In genomic region chr1:111595807-111596206, GRCh38 we compare ENCODE assay signal across 17 cellular contexts. TPM values are rescaled to one million over a fixed set of nuclear protein-coding genes. Genes with fewer than 3 reads are reported as not detected.
A peak's percentile ranks its signal among the peaks of the same experiment; 100 is the strongest.
DNase-seq lines count a peak whose midpoint lies in the region; ATAC-seq and TF ChIP-seq lines count a peak whose summit lies in the region.
"Had no signal": no experiment of that assay in that cellular context is flagged by ENCODE, and none has a peak within 500 bp of the region (broad histone marks: within the 10 kb centered on the region; RNA-seq: fewer than 3 reads in every experiment).

No MANE protein-coding gene starts in this region.

- no peak for ATAC-seq in T-cell (replicated peaks in 1 of 4)
- ATAC-seq in stimulated activated memory B cell treated with anti-CD40 and anti-IgM and Interleukin-4, amounts not matched to agents 10 μg/mL and 1 μg/mL and 100 μg/mL, for 72 hours, result no peak
- ATAC-seq: K562 had no signal

- in situ Hi-C loops in GM13977 (cut with MboI; ENCODE audit: low pct_unique_long_range_greater_than_20kb, low sequenced_read_pairs, unreplicated experiment), result no loop called here

- peaks cover 14% of the 10 kb centered on the region for H3K36me3 Mint-ChIP-seq in activated CD4-positive, alpha-beta T cell treated with anti-CD3 and anti-CD28 coated beads, Interleukin-2, amount 10 ng/mL, durations not matched to agents 24 days and 14 days (ENCODE audit: low read depth)
- H3K36me3 Mint-ChIP-seq in T-cell (no peaks in the 10 kb centered on the region), immature natural killer cell (peaks cover 0 to 3% (median 0%) of the 10 kb centered on the region in 3 donors)
- peaks cover 20% of the 10 kb centered on the region for H3K36me3 Mint-ChIP-seq in stimulated activated memory B cell treated with anti-CD40 and anti-IgM and Interleukin-4, amounts not matched to agents 10 μg/mL and 1 μg/mL and 100 μg/mL, for 72 hours

- peaks cover 91% of the 10 kb centered on the region for H3K4me1 Mint-ChIP-seq in activated CD4-positive, alpha-beta T cell treated with anti-CD3 and anti-CD28 coated beads, Interleukin-2, amount 10 ng/mL, durations not matched to agents 24 days and 14 days
- peaks cover 87 to 89% (median 89%) of the 10 kb centered on the region in 3 donors for H3K4me1 Mint-ChIP-seq in T-cell
- H3K4me1 Mint-ChIP-seq in immature natural killer cell, result peaks cover 86 to 93% of the 10 kb centered on the region in 2 donors
- H3K4me1 Mint-ChIP-seq in stimulated activated memory B cell treated with anti-CD40 and anti-IgM and Interleukin-4, amounts not matched to agents 10 μg/mL and 1 μg/mL and 100 μg/mL, for 72 hours, result peaks cover 85% of the 10 kb centered on the region

- H3K27ac Mint-ChIP-seq in activated CD4-positive, alpha-beta T cell treated with anti-CD3 and anti-CD28 coated beads, Interleukin-2, amount 10 ng/mL, durations not matched to agents 24 days and 14 days, result peak overlapping the region; percentile 75
- H3K27ac Mint-ChIP-seq in T-cell (peak overlapping the region; percentile 88 to 94), immature natural killer cell (peak overlapping the region; percentile 82 to 95 (median 92))
- peak overlapping the region; percentile 95 for H3K27ac Mint-ChIP-seq in stimulated activated memory B cell treated with anti-CD40 and anti-IgM and Interleukin-4, amounts not matched to agents 10 μg/mL and 1 μg/mL and 100 μg/mL, for 72 hours

- CTCF ChIA-PET in T-cell (lab: Charles Lee), result interaction anchor here in 1 of 2 donors (1.1 to 1.7 kb wide), 2 partner anchors 20 to 88 kb away, joined by 3 to 5 read pairs; no protein-coding TSS in a partner anchor

- H3K9me3 Mint-ChIP-seq in activated CD4-positive, alpha-beta T cell treated with anti-CD3 and anti-CD28 coated beads, Interleukin-2, amount 10 ng/mL, durations not matched to agents 24 days and 14 days, result peaks cover 12% of the 10 kb centered on the region
- H3K9me3 Mint-ChIP-seq in T-cell (no peaks in the 10 kb centered on the region), immature natural killer cell (no peaks in the 10 kb centered on the region)
- peaks cover 3% of the 10 kb centered on the region for H3K9me3 Mint-ChIP-seq in stimulated activated memory B cell treated with anti-CD40 and anti-IgM and Interleukin-4, amounts not matched to agents 10 μg/mL and 1 μg/mL and 100 μg/mL, for 72 hours
- H3K9me3 Mint-ChIP-seq: T-helper 1 cell treated with Interleukin-12 subunit alpha and Interleukin-12 subunit beta and Interleukin-4 antibody, amounts not matched to agents 30 μg/mL and 1 μg/mL, for 36 hours had no signal

- H3K27me3 Mint-ChIP-seq in activated CD4-positive, alpha-beta T cell treated with anti-CD3 and anti-CD28 coated beads, Interleukin-2, amount 10 ng/mL, durations not matched to agents 24 days and 14 days, result peaks cover 3% of the 10 kb centered on the region
- no peaks in the 10 kb centered on the region for H3K27me3 Mint-ChIP-seq in T-cell
- H3K27me3 Mint-ChIP-seq in immature natural killer cell (ENCODE audit: low read depth in 3 of 3), result peaks cover 3 to 11% (median 5%) of the 10 kb centered on the region in 3 donors
- H3K27me3 Mint-ChIP-seq in stimulated activated memory B cell treated with anti-CD40 and anti-IgM and Interleukin-4, amounts not matched to agents 10 μg/mL and 1 μg/mL and 100 μg/mL, for 72 hours, result no peaks in the 10 kb centered on the region

- H3K4me3 Mint-ChIP-seq in activated CD4-positive, alpha-beta T cell treated with anti-CD3 and anti-CD28 coated beads, Interleukin-2, amount 10 ng/mL, durations not matched to agents 24 days and 14 days, result no peak overlapping the region
- peak overlapping the region in 1 of 3 donors; percentile 67 for H3K4me3 Mint-ChIP-seq in T-cell
- peak overlapping the region in 2 of 5 donors; percentile 61 to 63 for H3K4me3 Mint-ChIP-seq in immature natural killer cell
- no peak overlapping the region for H3K4me3 Mint-ChIP-seq in stimulated activated memory B cell treated with anti-CD40 and anti-IgM and Interleukin-4, amounts not matched to agents 10 μg/mL and 1 μg/mL and 100 μg/mL, for 72 hours

- POLR2A ChIA-PET in T-cell (lab: Charles Lee), result interaction anchor here (0.6 to 1.7 kb wide), 7 partner anchors 21 to 1747 kb away, joined by 3 to 6 read pairs (median 4); no protein-coding TSS in a partner anchor

- no peak for TF ChIP-seq CTCF in GM13977 (IDR thresholded peaks at IDR 0.05; ENCODE audit: extremely low read depth, insufficient read depth, missing control alignments)

- intact Hi-C loops in activated CD4-positive, alpha-beta T cell treated with anti-CD3 and anti-CD28 coated beads, Interleukin-2, amount 10 ng/mL, durations not matched to agents 24 days and 14 days (cut with micrococcal nuclease), result loop anchor here (10.0 kb wide), 2 partner anchors 721 to 961 kb away; partner anchors contain the start of gene CD53

- no peak for DNase-seq in activated CD4-positive, alpha-beta T cell treated with anti-CD3 and anti-CD28 coated beads, Interleukin-2, amount 10 ng/mL, durations not matched to agents 24 days and 14 days
- DNase-seq in activated CD4-positive, alpha-beta T cell treated with anti-CD3 and anti-CD28 coated beads, Interleukin-2, amount 50 U/mL, for 48 hours, result no peak
- DNase-seq in T-cell (no peak), immature natural killer cell (no peak), GM13977 (ENCODE audit: low spot score) (no peak), inferior parietal cortex (ENCODE audit: extremely low spot score) (no peak)
- DNase-seq in stimulated activated CD4-positive, alpha-beta T cell treated with anti-CD3 and anti-CD28 coated beads, Interleukin-4, amount 100 ng/mL, for 24 hours, result no peak
- DNase-seq: GDM1; head of caudate nucleus; NCI-H1436 treated with DMSO at 0.1 percent for 48 hours; NCI-H526 treated with DMSO at 0.1 percent for 48 hours; nucleus accumbens; stimulated activated CD4-positive, alpha-beta T cell treated with anti-CD3 and anti-CD28 coated beads, Interleukin-2, amount 100 ng/mL, for 48 hours; thyroid gland had no signal

RNA-seq across cellular contexts. Expression of gene RAP1A, which starts 23.8 kb away (rescaled TPM):
- 306 and 307 TPM in 2 replicates for total RNA-seq in activated CD4-positive, alpha-beta T cell treated with anti-CD3 and anti-CD28 coated beads, Interleukin-2, amount 10 ng/mL, durations not matched to agents 24 days and 14 days
- 100 to 1,000 TPM in 4 of 5 donors, 10 to 100 TPM in 1; 95.0 to 108 (median 103) TPM for total RNA-seq in T-cell
- polyA plus RNA-seq in immature natural killer cell, result 10 to 100 TPM; 45.6 to 67.3 (median 61.1) TPM
